ENCODE assay signal across 10 cellular contexts in the genomic region with DNA sequence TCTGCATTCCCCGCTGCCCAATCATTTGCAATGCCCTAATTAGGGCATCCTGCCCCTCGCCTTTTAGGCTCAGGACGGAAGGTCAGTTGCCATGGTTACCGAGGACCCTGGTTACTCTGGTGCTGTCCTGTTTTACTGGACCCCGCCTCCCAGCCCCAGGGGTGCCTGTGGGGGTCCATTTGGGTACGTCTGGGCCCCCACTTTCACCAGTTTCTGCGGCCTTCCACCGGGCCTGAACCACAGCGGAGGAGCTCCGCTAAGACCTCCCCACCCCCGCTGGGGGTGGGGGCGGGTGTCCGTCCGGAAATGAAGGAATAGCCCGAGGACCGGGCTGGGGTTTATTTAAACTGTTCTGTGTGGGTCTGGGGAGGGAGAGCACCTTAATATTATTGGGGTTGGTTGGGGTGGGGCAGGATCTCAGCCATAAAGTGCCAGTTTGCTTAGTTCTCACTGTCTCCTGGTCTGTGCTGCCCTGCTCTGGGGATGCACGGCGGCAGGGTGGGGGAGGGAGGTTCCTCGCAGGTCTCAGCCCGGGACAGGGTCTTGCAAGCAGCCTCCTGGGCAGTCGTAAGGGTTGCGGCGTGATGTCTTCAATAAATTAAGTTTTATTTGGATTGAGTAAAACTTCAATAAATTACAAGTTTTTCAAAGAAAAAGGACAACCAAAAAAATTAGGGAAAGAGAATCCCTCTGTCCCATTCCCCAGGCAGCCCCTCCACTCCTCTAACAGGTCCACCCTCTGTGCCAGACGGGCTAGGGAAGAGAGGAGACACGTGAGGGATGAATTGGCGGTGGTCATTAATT. TPM values are rescaled to one million over a fixed set of nuclear protein-coding genes. Genes with fewer than 3 reads are reported as not detected.
DNase-seq lines count a peak whose midpoint lies in the region; ATAC-seq and TF ChIP-seq lines count a peak whose summit lies in the region.
"Had no signal": no experiment of that assay in that cellular context is flagged by ENCODE, and none has a peak within 500 bp of the region (broad histone marks: within the 10 kb centered on the region; RNA-seq: fewer than 3 reads in every experiment).

No MANE protein-coding gene starts in this region.

- DNase-seq in BE2C = peak; percentile 82
- no peak for DNase-seq in coronary artery (ENCODE audit: low spot score)
- DNase-seq in nephron progenitor cell = peak; percentile 17
- no peak for DNase-seq in EL
- DNase-seq in nucleus accumbens (lab: John Stamatoyannopoulos, UW) = no peak
- DNase-seq: cerebellar nuclear complex had no signal

- H3K27ac ChIP-seq in HUES6 (ENCODE audit: low read depth, low read length) = no peak overlapping the region
- peak overlapping the region in 1 of 2 donors; percentile 52 for H3K27ac ChIP-seq in coronary artery

- TF ChIP-seq CTCF in BE2C (IDR thresholded peaks at IDR 0.05; ENCODE audit: low read depth, low read length) (no peak; the same call in 1 of the 2 replicates), coronary artery (IDR thresholded peaks at IDR 0.05) (peak; percentile 6), nephron progenitor cell (IDR thresholded peaks at IDR 0.05) (no peak)

- H3K36me3 ChIP-seq in BE2C (peaks cover 96% of the 10 kb centered on the region), HUES6 (ENCODE audit: control insufficient read depth, insufficient read depth, low read length) (peaks cover 41% of the 10 kb centered on the region)

- H3K4me1 ChIP-seq in BE2C (peaks cover 18% of the 10 kb centered on the region), HUES6 (ENCODE audit: control insufficient read depth, insufficient read depth, low read length) (peaks cover 33% of the 10 kb centered on the region)

- H3K9ac ChIP-seq in HUES6 (ENCODE audit: low read length) = no peak overlapping the region

- peak overlapping the region; percentile 67 for H3K4me3 ChIP-seq in BE2C (ENCODE audit: low read depth, low read length)
- peak overlapping the region; percentile 47 for H3K4me3 ChIP-seq in HUES6 (ENCODE audit: low read depth, low read length)
- H3K4me3 ChIP-seq in coronary artery = peak overlapping the region; percentile 71

- peaks cover 52% of the 10 kb centered on the region for H3K27me3 Mint-ChIP-seq in nephron progenitor cell (ENCODE audit: low read depth, poor library complexity)

- ATAC-seq in HG03571 (IDR thresholded peaks at IDR 0.05; ENCODE audit: unreplicated experiment) = no peak
- no peak for ATAC-seq in HG02884 (IDR thresholded peaks at IDR 0.05; ENCODE audit: unreplicated experiment)

- peaks cover 57% of the 10 kb centered on the region for H3K4me1 Mint-ChIP-seq in nephron progenitor cell

- no peak overlapping the region for H3K27ac Mint-ChIP-seq in nephron progenitor cell

- H3K36me3 Mint-ChIP-seq in nephron progenitor cell (ENCODE audit: low read depth) = peaks cover 19% of the 10 kb centered on the region

- H3K9me3 Mint-ChIP-seq in nephron progenitor cell = peaks cover 14% of the 10 kb centered on the region

- H3K4me3 Mint-ChIP-seq in nephron progenitor cell = peak overlapping the region; percentile 82

- H3K27me3 ChIP-seq in BE2C = no peaks in the 10 kb centered on the region
- H3K27me3 ChIP-seq in HUES6 (ENCODE audit: control insufficient read depth, insufficient read depth, low read length) = peaks cover 50% of the 10 kb centered on the region

- H3K9me3 ChIP-seq in BE2C (no peaks in the 10 kb centered on the region), HUES6 (ENCODE audit: control insufficient read depth, insufficient read depth, low read depth, low read length) (no peaks in the 10 kb centered on the region)

RNA-seq across cellular contexts. Expression of a gene that starts 5.3 kb away (rescaled TPM):
- 419 TPM for polyA plus RNA-seq in BE2C (2012; ENCODE audit: insufficient read depth, insufficient read length, low read depth)
- polyA plus RNA-seq: CD4-positive, CD25-positive, alpha-beta regulatory T cell had no signal

RNA-seq across cellular contexts. Expression of a gene that starts 14.1 kb away (rescaled TPM):
- polyA plus RNA-seq in BE2C (2012; ENCODE audit: insufficient read depth, insufficient read length, low read depth) = 271 TPM

RNA-seq across cellular contexts. Expression of a gene that starts 22.1 kb away (rescaled TPM):
- not detected for polyA plus RNA-seq in BE2C (2012; ENCODE audit: insufficient read depth, insufficient read length, low read depth)

RNA-seq across cellular contexts. Expression of a gene that starts 46.8 kb away (rescaled TPM):
- not detected for polyA plus RNA-seq in BE2C (2012; ENCODE audit: insufficient read depth, insufficient read length, low read depth)
- polyA plus RNA-seq: CD4-positive, CD25-positive, alpha-beta regulatory T cell had no signal

Comparison
In these comparisons a context has a peak if more than half of its experiments do, and no peak if none do; other contexts are left out.
1. DNase-seq: peak in BE2C (single experiment) and nephron progenitor cell (single experiment); none in coronary artery (single experiment), EL (single experiment) and nucleus accumbens (0 of 56).
2. Peak in every context shown above with its lines, with median percentiles within 50 percentile points of each other: H3K4me3 ChIP-seq.